ENCODE assay signal across 19 cellular contexts in genomic region chr5:79023323-79023722, GRCh38.
DNase-seq lines count a peak whose midpoint lies in the region; ATAC-seq lines count a peak whose summit lies in the region.
"Had no signal": no experiment of that assay in that cellular context is flagged by ENCODE, and none has a peak within 500 bp of the region (broad histone marks: within the 10 kb centered on the region; RNA-seq: fewer than 3 reads in every experiment).

No MANE protein-coding gene starts in this region.

- DNase-seq in COR-L47 (lab: John Stamatoyannopoulos, UW), result peak; percentile 27
- peak; percentile 75 for DNase-seq in DMS 273 (lab: John Stamatoyannopoulos, UW; ENCODE audit: unreplicated experiment)
- DNase-seq in NCI-H1694 (lab: John Stamatoyannopoulos, UW), result peak; percentile 55
- DNase-seq in SK-N-MC (ENCODE audit: low read depth, low spot score), result peak; percentile 93
- DNase-seq in ecto neural progenitor cell (ENCODE audit: low spot score), result no peak
- DNase-seq: BE2C, DMS53, EL, GF-D8, HFFc6, KG1, NCI-H1092, NCI-H1436, NCI-H82, OCI-M1, SJCRH30 had no signal

- ATAC-seq in HG02885 (IDR thresholded peaks at IDR 0.05; ENCODE audit: poor library complexity, unreplicated experiment) (no peak), GM18868 (IDR thresholded peaks at IDR 0.05; ENCODE audit: unreplicated experiment) (no peak)

- H3K9ac ChIP-seq in SK-N-MC (ENCODE audit: insufficient read length), result no peak overlapping the region

- H3K27ac ChIP-seq in SK-N-MC, result peak overlapping the region; percentile 44; the same call in 1 of the 2 replicates
- H3K27ac ChIP-seq: HL-60, SJCRH30 had no signal

- no peaks in the 10 kb centered on the region for H3K36me3 ChIP-seq in SK-N-MC (ENCODE audit: insufficient read depth, low read length)
- H3K36me3 ChIP-seq: BE2C, SJCRH30 had no signal

- peak overlapping the region; percentile 6 for H3K4me3 ChIP-seq in SK-N-MC
- H3K4me3 ChIP-seq: SJCRH30 had no signal

- no peaks in the 10 kb centered on the region for H3K9me3 ChIP-seq in SK-N-MC (ENCODE audit: low read depth, low read length)
- H3K9me3 ChIP-seq: BE2C, SJCRH30 had no signal
